16 cellular contexts compared by ENCODE assay signal in genomic region chrX:136627381-136627780, GRCh38.
DNase-seq lines count a peak whose midpoint lies in the region; ATAC-seq lines count a peak whose summit lies in the region.
"Had no signal": no experiment of that assay in that cellular context is flagged by ENCODE, and none has a peak within 500 bp of the region (broad histone marks: within the 10 kb centered on the region; RNA-seq: fewer than 3 reads in every experiment).

No MANE protein-coding gene starts in this region.

- DNase-seq in stimulated activated CD4-positive, alpha-beta T cell treated with anti-CD3 and anti-CD28 coated beads, Interleukin-15, amount 100 ng/mL, for 24 hours: peak; percentile 38
- DNase-seq in stimulated activated CD4-positive, alpha-beta T cell treated with anti-CD3 and anti-CD28 coated beads, Interleukin-12 subunit alpha, Interleukin-12 subunit beta, amount 100 ng/mL, for 4 hours: no peak
- peak; percentile 53 for DNase-seq in T-helper 2 cell treated with Interferon-gamma antibody and Interleukin-4, amounts not matched to agents 5 μg/mL and 100 μg/mL, for 36 hours (ENCODE audit: low spot score)
- DNase-seq in activated naive CD8-positive, alpha-beta T cell treated with anti-CD3 and anti-CD28 coated beads, Interleukin-2, amount 50 U/mL, for 24 hours: peak; percentile 27
- DNase-seq in stimulated activated naive CD8-positive, alpha-beta T cell treated with anti-CD3 and anti-CD28 coated beads, Interleukin-15, amount 100 ng/mL, for 72 hours: peak; percentile 36 to 62
- no peak for DNase-seq in OCI-M2 (lab: John Stamatoyannopoulos, UW; ENCODE audit: unreplicated experiment)
- DNase-seq in NCI-H524 treated with DMSO at 0.1 percent for 48 hours (lab: John Stamatoyannopoulos, UW): no peak
- DNase-seq: amygdala, caudate nucleus, left ventricle myocardium inferior, NCI-H187, NCI-H226, right cardiac atrium, uterus had no signal

- peaks cover 10% of the 10 kb centered on the region for H3K36me3 Mint-ChIP-seq in T-helper 2 cell treated with Interferon-gamma antibody and Interleukin-4, amounts not matched to agents 5 μg/mL and 100 μg/mL, for 36 hours (ENCODE audit: low read depth)
- H3K36me3 Mint-ChIP-seq in activated naive CD8-positive, alpha-beta T cell treated with anti-CD3 and anti-CD28 coated beads, Interleukin-2, amount 50 U/mL, for 24 hours (ENCODE audit: low read depth): peaks cover 1% of the 10 kb centered on the region

- peak overlapping the region; percentile 78 for H3K4me3 Mint-ChIP-seq in T-helper 2 cell treated with Interferon-gamma antibody and Interleukin-4, amounts not matched to agents 5 μg/mL and 100 μg/mL, for 36 hours
- H3K4me3 Mint-ChIP-seq in activated naive CD8-positive, alpha-beta T cell treated with anti-CD3 and anti-CD28 coated beads, Interleukin-2, amount 50 U/mL, for 24 hours: peak overlapping the region; percentile 29
- peak overlapping the region in 1 of 2 donors; percentile 51 for H3K4me3 Mint-ChIP-seq in stimulated activated naive CD8-positive, alpha-beta T cell treated with anti-CD3 and anti-CD28 coated beads, Interleukin-15, amount 100 ng/mL, for 72 hours

- ATAC-seq in activated naive CD8-positive, alpha-beta T cell treated with anti-CD3 and anti-CD28 coated beads, Interleukin-2, amount 50 U/mL, for 24 hours: peak; percentile 81
- peak; percentile 92 for ATAC-seq in stimulated activated naive CD8-positive, alpha-beta T cell treated with anti-CD3 and anti-CD28 coated beads, Interleukin-15, amount 100 ng/mL, for 72 hours
- no peak for ATAC-seq in HG03571 (IDR thresholded peaks at IDR 0.05; ENCODE audit: unreplicated experiment)
- ATAC-seq: HCT116, right cardiac atrium had no signal

- peaks cover 7% of the 10 kb centered on the region for H3K9me3 Mint-ChIP-seq in T-helper 2 cell treated with Interferon-gamma antibody and Interleukin-4, amounts not matched to agents 5 μg/mL and 100 μg/mL, for 36 hours
- no peaks in the 10 kb centered on the region for H3K9me3 Mint-ChIP-seq in activated naive CD8-positive, alpha-beta T cell treated with anti-CD3 and anti-CD28 coated beads, Interleukin-2, amount 50 U/mL, for 24 hours
- peaks cover 0 to 3% of the 10 kb centered on the region in 2 donors for H3K9me3 Mint-ChIP-seq in stimulated activated naive CD8-positive, alpha-beta T cell treated with anti-CD3 and anti-CD28 coated beads, Interleukin-15, amount 100 ng/mL, for 72 hours

- H3K27ac Mint-ChIP-seq in T-helper 2 cell treated with Interferon-gamma antibody and Interleukin-4, amounts not matched to agents 5 μg/mL and 100 μg/mL, for 36 hours: peak overlapping the region; percentile 93
- H3K27ac Mint-ChIP-seq in activated naive CD8-positive, alpha-beta T cell treated with anti-CD3 and anti-CD28 coated beads, Interleukin-2, amount 50 U/mL, for 24 hours: peak overlapping the region; percentile 95
- peak overlapping the region; percentile 42 to 84 for H3K27ac Mint-ChIP-seq in stimulated activated naive CD8-positive, alpha-beta T cell treated with anti-CD3 and anti-CD28 coated beads, Interleukin-15, amount 100 ng/mL, for 72 hours

- H3K27me3 Mint-ChIP-seq in T-helper 2 cell treated with Interferon-gamma antibody and Interleukin-4, amounts not matched to agents 5 μg/mL and 100 μg/mL, for 36 hours (ENCODE audit: low read depth): no peaks in the 10 kb centered on the region
- peaks cover 2% of the 10 kb centered on the region for H3K27me3 Mint-ChIP-seq in activated naive CD8-positive, alpha-beta T cell treated with anti-CD3 and anti-CD28 coated beads, Interleukin-2, amount 50 U/mL, for 24 hours
- H3K27me3 Mint-ChIP-seq in stimulated activated naive CD8-positive, alpha-beta T cell treated with anti-CD3 and anti-CD28 coated beads, Interleukin-15, amount 100 ng/mL, for 72 hours: no peaks in the 10 kb centered on the region

- H3K4me1 Mint-ChIP-seq in T-helper 2 cell treated with Interferon-gamma antibody and Interleukin-4, amounts not matched to agents 5 μg/mL and 100 μg/mL, for 36 hours (ENCODE audit: low read depth): peaks cover 80% of the 10 kb centered on the region
- H3K4me1 Mint-ChIP-seq in activated naive CD8-positive, alpha-beta T cell treated with anti-CD3 and anti-CD28 coated beads, Interleukin-2, amount 50 U/mL, for 24 hours: peaks cover 92% of the 10 kb centered on the region
- H3K4me1 Mint-ChIP-seq in stimulated activated naive CD8-positive, alpha-beta T cell treated with anti-CD3 and anti-CD28 coated beads, Interleukin-15, amount 100 ng/mL, for 72 hours: peaks cover 85% of the 10 kb centered on the region

Comparison
In these comparisons a context has a peak if more than half of its experiments do, and no peak if none do; other contexts are left out.
1. DNase-seq: peak in stimulated activated CD4-positive, alpha-beta T cell treated with anti-CD3 and anti-CD28 coated beads, Interleukin-15, amount 100 ng/mL, for 24 hours (single experiment), T-helper 2 cell treated with Interferon-gamma antibody and Interleukin-4, amounts not matched to agents 5 μg/mL and 100 μg/mL, for 36 hours (single experiment), activated naive CD8-positive, alpha-beta T cell treated with anti-CD3 and anti-CD28 coated beads, Interleukin-2, amount 50 U/mL, for 24 hours (single experiment) and stimulated activated naive CD8-positive, alpha-beta T cell treated with anti-CD3 and anti-CD28 coated beads, Interleukin-15, amount 100 ng/mL, for 72 hours (2 of 2); none in stimulated activated CD4-positive, alpha-beta T cell treated with anti-CD3 and anti-CD28 coated beads, Interleukin-12 subunit alpha, Interleukin-12 subunit beta, amount 100 ng/mL, for 4 hours (single experiment), OCI-M2 (single experiment) and NCI-H524 treated with DMSO at 0.1 percent for 48 hours (single experiment).
2. Peak in every context shown above with its lines, with median percentiles within 50 percentile points of each other: H3K27ac Mint-ChIP-seq.